1 cellular context compared by ENCODE assay signal in genomic region chr5:133970325-133970671, GRCh38.
TF ChIP-seq lines count a peak whose summit lies in the region.

No MANE protein-coding gene starts in this region.

TF ChIP-seq in K562, 482 proteins besides CTCF, POLR2A, EP300 and RAD21 (continued from another document):
- 0 out of 2 replicates have a peak, but pooled peaks have one; percentile 34 for TF ChIP-seq C11orf30 (IDR thresholded peaks at IDR 0.05; ENCODE audit: low read depth)
- no peak for TF ChIP-seq NR4A1 (CRISPR knock-in tag; IDR thresholded peaks at IDR 0.05)
- TF ChIP-seq NR4A1 (tag; IDR thresholded peaks at IDR 0.05), result no peak
- TF ChIP-seq MAFF (IDR thresholded peaks at IDR 0.05; ENCODE audit: low read length), result no peak
- TF ChIP-seq TRIM25 (IDR thresholded peaks at IDR 0.05; ENCODE audit: borderline replicate concordance), result no peak
- no peak for TF ChIP-seq GATAD2A (IDR thresholded peaks at IDR 0.05)
